ENCODE assay signal across 20 cellular contexts in the genomic region with DNA sequence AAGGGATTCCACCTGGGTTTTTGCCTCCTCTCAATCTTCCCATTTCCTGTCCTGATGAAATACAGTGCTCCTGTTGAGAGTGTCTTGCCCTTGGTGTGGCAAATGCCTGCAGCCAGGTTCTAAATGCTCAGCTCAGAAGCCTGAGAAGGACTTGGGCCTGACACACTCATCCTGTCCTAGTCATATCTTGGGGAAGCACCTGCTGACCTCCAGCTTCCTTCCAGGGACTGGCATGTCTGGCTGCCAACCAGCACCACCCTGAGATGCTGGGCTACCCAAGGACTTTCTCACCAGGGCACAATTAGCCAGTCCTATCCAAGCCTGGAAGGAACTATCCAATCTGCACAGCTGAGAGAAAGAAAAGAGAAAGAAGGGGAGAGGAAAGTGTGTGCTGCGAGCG. TPM values are rescaled to one million over a fixed set of nuclear protein-coding genes. Genes with fewer than 3 reads are reported as not detected.
"Had no signal": no experiment of that assay in that cellular context is flagged by ENCODE, and none has a peak within 500 bp of the region (broad histone marks: within the 10 kb centered on the region; RNA-seq: fewer than 3 reads in every experiment).

No MANE protein-coding gene starts in this region.

- H3K27ac ChIP-seq: ascending aorta, breast epithelium, esophagus muscularis mucosa, psoas muscle, testis had no signal

- ATAC-seq: activated naive CD8-positive, alpha-beta T cell treated with anti-CD3 and anti-CD28 coated beads, Interleukin-2, amount 50 U/mL, for 24 hours; psoas muscle; sciatic nerve; stimulated activated naive CD8-positive, alpha-beta T cell treated with anti-CD3 and anti-CD28 coated beads, Interleukin-15, amount 100 ng/mL, for 72 hours had no signal

- H3K27me3 ChIP-seq: ascending aorta, breast epithelium, testis had no signal

- H3K4me1 ChIP-seq: ascending aorta, breast epithelium, esophagus muscularis mucosa, psoas muscle, testis had no signal

- H3K9me3 Mint-ChIP-seq: activated CD4-positive, alpha-beta T cell treated with anti-CD3 and anti-CD28 coated beads, Interleukin-2, amount 10 ng/mL, durations not matched to agents 7 days and 5 days; activated naive CD8-positive, alpha-beta T cell treated with anti-CD3 and anti-CD28 coated beads, Interleukin-2, amount 50 U/mL, for 24 hours; stimulated activated naive CD8-positive, alpha-beta T cell treated with anti-CD3 and anti-CD28 coated beads, Interleukin-15, amount 100 ng/mL, for 72 hours had no signal

- DNase-seq: activated CD4-positive, alpha-beta T cell treated with anti-CD3 and anti-CD28 coated beads, Interleukin-2, amount 10 ng/mL, durations not matched to agents 7 days and 5 days; activated CD4-positive, CD25-positive, alpha-beta regulatory T cell; activated CD8-positive, alpha-beta memory T cell treated with anti-CD3 and anti-CD28 coated beads for 24 hours; activated naive CD4-positive, alpha-beta T cell; activated naive CD8-positive, alpha-beta T cell treated with anti-CD3 and anti-CD28 coated beads, Interleukin-2, amount 50 U/mL, for 24 hours; hypothalamus; kidney glomerular epithelial cell; psoas muscle; stimulated activated CD4-positive, alpha-beta T cell treated with anti-CD3 and anti-CD28 coated beads, Interleukin-1b, Interleukin-23, amount 100 ng/mL, for 48 hours; stimulated activated naive CD8-positive, alpha-beta T cell treated with anti-CD3 and anti-CD28 coated beads, Interleukin-15, amount 100 ng/mL, for 72 hours; T-helper 2 cell; testis had no signal

- H3K9me3 ChIP-seq: ascending aorta, breast epithelium, esophagus muscularis mucosa, psoas muscle, testis had no signal

- H3K4me1 Mint-ChIP-seq: activated CD4-positive, alpha-beta T cell treated with anti-CD3 and anti-CD28 coated beads, Interleukin-2, amount 10 ng/mL, durations not matched to agents 7 days and 5 days; activated naive CD8-positive, alpha-beta T cell treated with anti-CD3 and anti-CD28 coated beads, Interleukin-2, amount 50 U/mL, for 24 hours; stimulated activated naive CD8-positive, alpha-beta T cell treated with anti-CD3 and anti-CD28 coated beads, Interleukin-15, amount 100 ng/mL, for 72 hours had no signal

- H3K27me3 Mint-ChIP-seq: activated CD4-positive, alpha-beta T cell treated with anti-CD3 and anti-CD28 coated beads, Interleukin-2, amount 10 ng/mL, durations not matched to agents 7 days and 5 days had no signal

- H3K4me3 Mint-ChIP-seq: activated CD4-positive, alpha-beta T cell treated with anti-CD3 and anti-CD28 coated beads, Interleukin-2, amount 10 ng/mL, durations not matched to agents 7 days and 5 days; activated naive CD8-positive, alpha-beta T cell treated with anti-CD3 and anti-CD28 coated beads, Interleukin-2, amount 50 U/mL, for 24 hours; stimulated activated naive CD8-positive, alpha-beta T cell treated with anti-CD3 and anti-CD28 coated beads, Interleukin-15, amount 100 ng/mL, for 72 hours had no signal

- H3K36me3 ChIP-seq: ascending aorta, breast epithelium, esophagus muscularis mucosa had no signal

- H3K4me3 ChIP-seq: ascending aorta, breast epithelium, esophagus muscularis mucosa, psoas muscle, testis had no signal

- H3K27ac Mint-ChIP-seq: activated CD4-positive, alpha-beta T cell treated with anti-CD3 and anti-CD28 coated beads, Interleukin-2, amount 10 ng/mL, durations not matched to agents 7 days and 5 days; activated naive CD8-positive, alpha-beta T cell treated with anti-CD3 and anti-CD28 coated beads, Interleukin-2, amount 50 U/mL, for 24 hours; stimulated activated naive CD8-positive, alpha-beta T cell treated with anti-CD3 and anti-CD28 coated beads, Interleukin-15, amount 100 ng/mL, for 72 hours had no signal

RNA-seq across cellular contexts. Expression of a gene that starts 43.4 kb away (rescaled TPM):
- total RNA-seq: ascending aorta, breast epithelium, dermis microvascular lymphatic vessel endothelial cell, glomerular endothelial cell, mesenteric fat pad, osteocyte, psoas muscle had no signal
